In the genomic region with DNA sequence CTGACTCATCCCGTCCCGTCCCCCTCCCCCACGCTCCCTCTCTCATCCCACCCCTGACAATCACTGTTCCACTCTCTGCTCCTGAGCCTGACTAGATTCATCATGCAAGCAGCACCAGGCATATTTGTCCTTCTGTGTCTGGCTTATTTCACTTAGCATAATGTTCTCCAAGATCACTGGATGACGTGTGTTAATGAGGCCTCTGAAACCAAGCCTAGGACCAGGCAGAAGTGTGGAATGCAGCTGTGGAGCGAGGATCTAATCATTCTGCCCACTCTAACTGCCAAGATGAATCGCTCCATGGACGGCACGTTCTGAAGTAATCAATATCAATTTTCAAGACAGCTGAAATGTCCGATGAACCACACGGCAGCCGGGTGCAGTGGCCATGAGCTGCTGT, we compare ENCODE assay signal across 16 cellular contexts.
"Had no signal": no experiment of that assay in that cellular context is flagged by ENCODE, and none has a peak within 500 bp of the region (broad histone marks: within the 10 kb centered on the region; RNA-seq: fewer than 3 reads in every experiment).

No MANE protein-coding gene starts in this region.

- FAIRE-seq: pancreas, TTC549 had no signal

- DNase-seq: activated CD4-positive, alpha-beta T cell treated with anti-CD3 and anti-CD28 coated beads for 36 hours; activated CD4-positive, alpha-beta T cell treated with anti-CD3 and anti-CD28 coated beads, Interleukin-2, amount 50 U/mL, for 48 hours; amygdala; caudate nucleus; dorsolateral prefrontal cortex; endodermal cell; heart right ventricle; mesendoderm; pancreas; sigmoid colon; stimulated activated CD4-positive, alpha-beta T cell treated with anti-CD3 and anti-CD28 coated beads, Interleukin-4, amount 100 ng/mL, for 24 hours had no signal

- H3K9me3 ChIP-seq: neutrophil, pancreas, sigmoid colon, thoracic aorta, upper lobe of right lung had no signal

- H3K4me1 ChIP-seq: pancreas, upper lobe of right lung had no signal

- H3K4me3 ChIP-seq: dorsolateral prefrontal cortex, heart right ventricle, pancreas, sigmoid colon, thoracic aorta, upper lobe of right lung had no signal

- H3K36me3 ChIP-seq: heart right ventricle, neutrophil, pancreas, sigmoid colon, thoracic aorta, upper lobe of right lung had no signal

- H3K27ac ChIP-seq: dorsolateral prefrontal cortex, epithelial cell of prostate, heart right ventricle, neutrophil, pancreas, thoracic aorta, upper lobe of right lung had no signal
